In genomic region chr10:93718937-93719725, GRCh38 we compare ENCODE assay signal across 11 cellular contexts. TPM values are rescaled to one million over a fixed set of nuclear protein-coding genes. Genes with fewer than 3 reads are reported as not detected.
A peak's percentile ranks its signal among the peaks of the same experiment; 100 is the strongest.
DNase-seq lines count a peak whose midpoint lies in the region; ATAC-seq, FAIRE-seq and TF ChIP-seq lines count a peak whose summit lies in the region.
"Had no signal": no experiment of that assay in that cellular context is flagged by ENCODE, and none has a peak within 500 bp of the region (broad histone marks: within the 10 kb centered on the region; RNA-seq: fewer than 3 reads in every experiment).

No MANE protein-coding gene starts in this region.

- ATAC-seq in HepG2, result peak; percentile 81
- no peak for ATAC-seq in right lobe of liver
- ATAC-seq in HG02981 (IDR thresholded peaks at IDR 0.05; ENCODE audit: unreplicated experiment), result peak; percentile 38
- ATAC-seq: mucosa of descending colon had no signal

- POLR2A ChIA-PET in HepG2 (lab: Yijun Ruan, JAX), result no interaction called here
- POLR2A ChIA-PET in CD8-positive, alpha-beta memory T cell (lab: Charles Lee), result no interaction called here

- no peak overlapping the region for H3K4me3 ChIP-seq in HepG2 (replicated peaks in 1 of 3; ENCODE audit: insufficient read depth in 1 of 3, low read depth in 2 of 3, low read length in 3 of 3)
- H3K4me3 ChIP-seq in right lobe of liver, result no peak overlapping the region
- H3K4me3 ChIP-seq in CD8-positive, alpha-beta memory T cell (ENCODE audit: low read length), result no peak overlapping the region
- H3K4me3 ChIP-seq: mucosa of descending colon, tibial nerve had no signal

- WGBS in HepG2 (ENCODE audit: low lambda C conversion rate), result 3% methylated on average over 8 of the region's 8 CpGs
- 36% methylated on average over 6 of the region's 8 CpGs for WGBS in right lobe of liver (ENCODE audit: insufficient coverage, low coverage, low lambda C conversion rate, missing lambda C conversion rate)

- H3K27ac ChIP-seq in HepG2 (ENCODE audit: extremely low read length, insufficient read depth, low read length) (no peak overlapping the region), right lobe of liver (no peak overlapping the region)
- no peak overlapping the region for H3K27ac ChIP-seq in CD8-positive, alpha-beta memory T cell (ENCODE audit: low read depth, low read length)
- H3K27ac ChIP-seq: tibial nerve had no signal

- no peaks in the 10 kb centered on the region for H3K4me1 Mint-ChIP-seq in CD8-positive, alpha-beta memory T cell

- TF ChIP-seq RAD21 in HepG2 (CRISPR knock-in tag; IDR thresholded peaks at IDR 0.05), result no peak

- H3K9ac ChIP-seq in HepG2 (ENCODE audit: insufficient read depth, low read depth, low read length), result no peak overlapping the region

- TF ChIP-seq CTCF in HepG2 (CRISPR knock-in tag; IDR thresholded peaks at IDR 0.05) (no peak), right lobe of liver (IDR thresholded peaks at IDR 0.05) (no peak)

- H3K9me3 Mint-ChIP-seq in CD8-positive, alpha-beta memory T cell, result no peaks in the 10 kb centered on the region
- H3K9me3 Mint-ChIP-seq: activated CD4-positive, alpha-beta memory T cell treated with anti-CD3 and anti-CD28 coated beads, Interleukin-2, amount 10 ng/mL, durations not matched to agents 7 days and 5 days had no signal

- DNase-seq in HepG2 (ENCODE audit: low spot score) (no peak), right lobe of liver (no peak), SHP77 treated with DMSO at 0.1 percent for 48 hours (lab: John Stamatoyannopoulos, UW) (peak; percentile 4), frontal cortex (ENCODE audit: low spot score in 2 of 2) (no peak), NCI-H446 treated with DMSO at 0.1 percent for 48 hours (lab: John Stamatoyannopoulos, UW) (no peak)
- DNase-seq in CD8-positive, alpha-beta memory T cell, result no peak
- no peak for DNase-seq in stimulated activated CD4-positive, alpha-beta T cell treated with anti-CD3 and anti-CD28 coated beads, Interleukin-4, amount 100 ng/mL, for 1 hour
- DNase-seq: activated CD4-positive, alpha-beta memory T cell treated with anti-CD3 and anti-CD28 coated beads, Interleukin-2, amount 10 ng/mL, durations not matched to agents 7 days and 5 days had no signal

- no peaks in the 10 kb centered on the region for H3K79me2 ChIP-seq in HepG2 (ENCODE audit: insufficient read depth, low read length)

- no peaks in the 10 kb centered on the region for H3K27me3 ChIP-seq in HepG2 (ENCODE audit: control insufficient read depth in 1 of 2, insufficient read depth in 2 of 2, low read length in 2 of 2)
- H3K27me3 ChIP-seq in right lobe of liver, result no peaks in the 10 kb centered on the region
- no peaks in the 10 kb centered on the region for H3K27me3 ChIP-seq in CD8-positive, alpha-beta memory T cell (ENCODE audit: insufficient read depth, low read length, poor library complexity, severe bottlenecking)
- H3K27me3 ChIP-seq: tibial nerve had no signal

- peak overlapping the region; percentile 47 for H2AFZ ChIP-seq in HepG2 (ENCODE audit: low read length)

- BruUV-seq in HepG2 (replicated peaks; lab: Mats Ljungman, UMichigan), result no TSS peak

- H3K9me3 ChIP-seq in HepG2 (ENCODE audit: low read length) (no peaks in the 10 kb centered on the region), right lobe of liver (no peaks in the 10 kb centered on the region)
- H3K9me3 ChIP-seq in CD8-positive, alpha-beta memory T cell (ENCODE audit: low read length), result no peaks in the 10 kb centered on the region
- H3K9me3 ChIP-seq: mucosa of descending colon, tibial nerve had no signal

- peaks cover 5 to 42% of the 10 kb centered on the region in 2 donors for H3K27me3 Mint-ChIP-seq in CD8-positive, alpha-beta memory T cell

- in situ Hi-C loops in HepG2 (cut with HindIII; ENCODE audit: extremely low pct_ligation_motif_present, low pct_unique_long_range_greater_than_20kb), result no loop called here

- no peaks in the 10 kb centered on the region for H4K20me1 ChIP-seq in HepG2 (ENCODE audit: insufficient read depth, low read length)

- H3K36me3 Mint-ChIP-seq in CD8-positive, alpha-beta memory T cell, result peaks cover 0 to 2% (median 0%) of the 10 kb centered on the region in 3 donors

- H3K36me3 ChIP-seq in HepG2 (replicated peaks in 1 of 2; ENCODE audit: control insufficient read depth in 1 of 2, insufficient read depth in 2 of 2, low read length in 2 of 2) (no peaks in the 10 kb centered on the region), right lobe of liver (no peaks in the 10 kb centered on the region)
- no peaks in the 10 kb centered on the region for H3K36me3 ChIP-seq in CD8-positive, alpha-beta memory T cell (ENCODE audit: insufficient read depth, low read length)
- H3K36me3 ChIP-seq: tibial nerve had no signal

- H3K27ac Mint-ChIP-seq in CD8-positive, alpha-beta memory T cell, result no peak overlapping the region
- H3K27ac Mint-ChIP-seq: activated CD4-positive, alpha-beta memory T cell treated with anti-CD3 and anti-CD28 coated beads, Interleukin-2, amount 10 ng/mL, durations not matched to agents 7 days and 5 days had no signal

- no peak overlapping the region for H3K4me2 ChIP-seq in HepG2 (ENCODE audit: low read depth, low read length)

- H3K4me1 ChIP-seq in HepG2 (ENCODE audit: insufficient read depth, low read length) (no peaks in the 10 kb centered on the region), right lobe of liver (no peaks in the 10 kb centered on the region)
- no peaks in the 10 kb centered on the region for H3K4me1 ChIP-seq in CD8-positive, alpha-beta memory T cell (ENCODE audit: insufficient read depth, low read length)
- H3K4me1 ChIP-seq: tibial nerve had no signal

- no peak overlapping the region for H3K4me3 Mint-ChIP-seq in CD8-positive, alpha-beta memory T cell
- H3K4me3 Mint-ChIP-seq: activated CD4-positive, alpha-beta memory T cell treated with anti-CD3 and anti-CD28 coated beads, Interleukin-2, amount 10 ng/mL, durations not matched to agents 7 days and 5 days had no signal

- intact Hi-C loops in HepG2 (cut with micrococcal nuclease; ENCODE audit: unreplicated experiment), result no loop called here
- intact Hi-C loops in right lobe of liver (cut with DNase I), result no loop called here

- TF ChIP-seq EP300 in HepG2 (IDR thresholded peaks at IDR 0.05; ENCODE audit: low read depth in 2 of 2, low read length in 2 of 2), result no peak
- TF ChIP-seq EP300 in HepG2 (CRISPR knock-in tag; IDR thresholded peaks at IDR 0.05; ENCODE audit: borderline replicate concordance), result no peak

- TF ChIP-seq POLR2A in HepG2 (IDR thresholded peaks at IDR 0.05; ENCODE audit: insufficient read depth in 1 of 2, low read depth in 2 of 2, low read length in 2 of 2) (no peak), right lobe of liver (IDR thresholded peaks at IDR 0.05) (no peak)

- FAIRE-seq in HepG2 (lab: Jason Lieb, UNC) (no peak), frontal cortex (lab: Jason Lieb, UNC) (no peak)

- CTCF ChIA-PET in HepG2 (lab: Yijun Ruan, JAX; ENCODE audit: low intra/inter-chr PET ratio, low total read pairs), result no interaction called here
- CTCF ChIA-PET in CD8-positive, alpha-beta memory T cell (lab: Charles Lee), result no interaction called here

RNA-seq across cellular contexts. Expression of gene FRA10AC1, which starts 16.7 kb away (rescaled TPM):
- 5.2 and 5.3 TPM in 2 replicates for total RNA-seq in HepG2 (2016; rRNA removed; fragmentation: Illumina TruSeq; extraction: Trizol)
- 2.1 and 2.7 TPM in 2 replicates for total RNA-seq in HepG2 (2016; cell fraction: cytosol; rRNA removed; fragmentation: Illumina TruSeq; extraction: Trizol; ENCODE audit: low read depth)
- 5.4 and 6.3 TPM in 2 replicates for total RNA-seq in HepG2 (2016; cell fraction: insoluble cytoplasmic fraction; rRNA removed; fragmentation: Illumina TruSeq; extraction: Trizol)
- total RNA-seq in HepG2 (2016; cell fraction: membrane; rRNA removed; fragmentation: Illumina TruSeq; extraction: Trizol), result 4.5 and 4.8 TPM in 2 replicates
- 19.1 and 24.8 TPM in 2 replicates for total RNA-seq in HepG2 (2016; cell fraction: nucleus; rRNA removed; fragmentation: Illumina TruSeq; extraction: Trizol)
- 6.4 and 7.4 TPM in 2 replicates for polyA plus RNA-seq in HepG2 (2011; rRNA removed)
- polyA plus RNA-seq in HepG2 (2011; cell fraction: cytosol; rRNA removed), result 0.58 and 1.0 TPM in 2 replicates
- polyA plus RNA-seq in HepG2 (2011; cell fraction: nucleus; rRNA removed), result 7.8 and 13.9 TPM in 2 replicates
- polyA plus RNA-seq in HepG2 (2012), result 17.5 and 19.1 TPM in 2 replicates
- polyA plus RNA-seq in HepG2 (2016; cell fraction: cytosol; fragmentation: Illumina TruSeq; extraction: Trizol; ENCODE audit: low read depth), result 1.8 and 1.9 TPM in 2 replicates
- 8.3 and 9.5 TPM in 2 replicates for polyA plus RNA-seq in HepG2 (2016; cell fraction: insoluble cytoplasmic fraction; fragmentation: Illumina TruSeq; extraction: Trizol; ENCODE audit: low read depth)
- 2.8 and 2.9 TPM in 2 replicates for polyA plus RNA-seq in HepG2 (2016; cell fraction: membrane; fragmentation: Illumina TruSeq; extraction: Trizol; ENCODE audit: low read depth)
- polyA plus RNA-seq in HepG2 (2016; cell fraction: nucleus; fragmentation: Illumina TruSeq; extraction: Trizol; ENCODE audit: insufficient read depth, low read depth), result 29.1 and 30.9 TPM in 2 replicates
- 2.5 and 2.9 TPM in 2 replicates for polyA minus RNA-seq in HepG2 (2011; rRNA and poly(A)+ RNA removed; ENCODE audit: low replicate concordance)
- 1.1 and 2.6 TPM in 2 replicates for polyA minus RNA-seq in HepG2 (2011; cell fraction: cytosol; rRNA and poly(A)+ RNA removed)
- 58.6 and 62.0 TPM in 2 replicates for polyA minus RNA-seq in HepG2 (2011; cell fraction: nucleus; rRNA and poly(A)+ RNA removed)
- 1 to 10 TPM; 4.2 to 9.4 (median 6.6) TPM for total RNA-seq in right lobe of liver
- 10 to 100 TPM in 1 of 2 experiments, 1 to 10 TPM in 1; 9.8 to 12.7 TPM for total RNA-seq in CD8-positive, alpha-beta memory T cell
- polyA plus RNA-seq in CD8-positive, alpha-beta memory T cell, result 7.8 TPM
- 18.8 TPM for total RNA-seq in frontal cortex

RNA-seq across cellular contexts. Expression of gene LGI1, which starts 38.6 kb away (rescaled TPM):
- not detected in 2 replicates for total RNA-seq in HepG2 (2016; rRNA removed; fragmentation: Illumina TruSeq; extraction: Trizol)
- not detected in 2 replicates for total RNA-seq in HepG2 (2016; cell fraction: cytosol; rRNA removed; fragmentation: Illumina TruSeq; extraction: Trizol; ENCODE audit: low read depth)
- not detected in 2 replicates for total RNA-seq in HepG2 (2016; cell fraction: insoluble cytoplasmic fraction; rRNA removed; fragmentation: Illumina TruSeq; extraction: Trizol)
- not detected in 2 replicates for total RNA-seq in HepG2 (2016; cell fraction: membrane; rRNA removed; fragmentation: Illumina TruSeq; extraction: Trizol)
- not detected in 2 replicates for total RNA-seq in HepG2 (2016; cell fraction: nucleus; rRNA removed; fragmentation: Illumina TruSeq; extraction: Trizol)
- not detected in 2 replicates for polyA plus RNA-seq in HepG2 (2011; rRNA removed)
- polyA plus RNA-seq in HepG2 (2011; cell fraction: cytosol; rRNA removed), result not detected in 2 replicates
- polyA plus RNA-seq in HepG2 (2011; cell fraction: nucleus; rRNA removed), result not detected in 2 replicates
- polyA plus RNA-seq in HepG2 (2012), result 0.17 TPM in 1 of 2 replicates, not detected in the other
- polyA plus RNA-seq in HepG2 (2016; cell fraction: cytosol; fragmentation: Illumina TruSeq; extraction: Trizol; ENCODE audit: low read depth), result not detected in 2 replicates
- polyA plus RNA-seq in HepG2 (2016; cell fraction: insoluble cytoplasmic fraction; fragmentation: Illumina TruSeq; extraction: Trizol; ENCODE audit: low read depth), result not detected in 2 replicates
- polyA plus RNA-seq in HepG2 (2016; cell fraction: membrane; fragmentation: Illumina TruSeq; extraction: Trizol; ENCODE audit: low read depth), result not detected in 2 replicates
- polyA plus RNA-seq in HepG2 (2016; cell fraction: nucleus; fragmentation: Illumina TruSeq; extraction: Trizol; ENCODE audit: insufficient read depth, low read depth), result not detected in 2 replicates
- not detected in 2 replicates for polyA minus RNA-seq in HepG2 (2011; rRNA and poly(A)+ RNA removed; ENCODE audit: low replicate concordance)
- polyA minus RNA-seq in HepG2 (2011; cell fraction: cytosol; rRNA and poly(A)+ RNA removed), result not detected in 2 replicates
- not detected in 2 replicates for polyA minus RNA-seq in HepG2 (2011; cell fraction: nucleus; rRNA and poly(A)+ RNA removed)
- total RNA-seq in right lobe of liver, result 1 to 10 TPM in 1 of 6 experiments, under 1 TPM in 4, not detected in 1; 0.22 to 2.3 (median 0.86) TPM
- not detected for total RNA-seq in CD8-positive, alpha-beta memory T cell
- not detected for polyA plus RNA-seq in CD8-positive, alpha-beta memory T cell
- 23.2 TPM for total RNA-seq in frontal cortex
- total RNA-seq: activated CD4-positive, alpha-beta memory T cell treated with anti-CD3 and anti-CD28 coated beads, Interleukin-2, amount 10 ng/mL, durations not matched to agents 7 days and 5 days had no signal

Comparison
In these comparisons a context has a peak if more than half of its experiments do, and no peak if none do; other contexts are left out.
1. ATAC-seq: peak in HepG2 (single experiment) and HG02981 (single experiment); none in right lobe of liver (0 of 4).